ENCODE assay signal across 24 cellular contexts in genomic region chr9:107545036-107545435, GRCh38.
"Had no signal": no experiment of that assay in that cellular context is flagged by ENCODE, and none has a peak within 500 bp of the region (broad histone marks: within the 10 kb centered on the region; RNA-seq: fewer than 3 reads in every experiment).

No MANE protein-coding gene starts in this region.

- H3K27ac ChIP-seq: gastrocnemius medialis, heart right ventricle, neural progenitor cell, ovary, right atrium auricular region, sigmoid colon, skin epidermis, testis, tibial nerve, upper lobe of right lung, vagina had no signal

- H3K36me3 ChIP-seq: gastrocnemius medialis, heart right ventricle, neural progenitor cell, ovary, right atrium auricular region, sigmoid colon, tibial nerve, upper lobe of right lung, vagina had no signal

- H3K27me3 ChIP-seq: gastrocnemius medialis, heart right ventricle, neural progenitor cell, ovary, right atrium auricular region, sigmoid colon, testis, tibial nerve, upper lobe of right lung, vagina had no signal

- H2AFZ ChIP-seq: neural progenitor cell had no signal

- DNase-seq: effector CD4-positive, alpha-beta T cell; gastrocnemius medialis; heart right ventricle; hypothalamus; kidney glomerular epithelial cell; mammary epithelial cell; nucleus accumbens; ovary; sigmoid colon; stimulated activated CD4-positive, alpha-beta T cell treated with anti-CD3 and anti-CD28 coated beads, Interleukin-2, amount 100 ng/mL, for 24 hours; stimulated activated CD4-positive, alpha-beta T cell treated with anti-CD3 and anti-CD28 coated beads, Interleukin-4, amount 100 ng/mL, for 4 hours; stimulated activated naive B cell treated with anti-CD40 and anti-IgM and Interleukin-4, amounts not matched to agents 10 μg/mL and 1 μg/mL and 100 μg/mL, for 72 hours; stimulated activated naive CD8-positive, alpha-beta T cell treated with anti-CD3 and anti-CD28 coated beads, Interleukin-15, amount 100 ng/mL, for 72 hours; testis; upper lobe of right lung had no signal

- H3K9ac ChIP-seq: neural progenitor cell had no signal

- FAIRE-seq: islet of Langerhans had no signal

- ATAC-seq: esophagus mucosa; gastrocnemius medialis; heart right ventricle; left lobe of liver; natural killer cell treated with Interleukin-12 subunit alpha and Interleukin-12 subunit beta and Interleukin-15 and Interleukin-18, amount 100 ng/mL, for 72 hours; stimulated activated naive B cell treated with anti-CD40 and anti-IgM and Interleukin-4, amounts not matched to agents 10 μg/mL and 1 μg/mL and 100 μg/mL, for 72 hours; stimulated activated naive CD8-positive, alpha-beta T cell treated with anti-CD3 and anti-CD28 coated beads, Interleukin-15, amount 100 ng/mL, for 72 hours; upper lobe of right lung had no signal

- H3K4me1 ChIP-seq: neural progenitor cell had no signal

- H3K4me2 ChIP-seq: neural progenitor cell had no signal

- H3K9me3 ChIP-seq: gastrocnemius medialis, heart right ventricle, ovary, right atrium auricular region, sigmoid colon, testis, tibial nerve, upper lobe of right lung, vagina had no signal

- H3K4me3 ChIP-seq: gastrocnemius medialis, heart right ventricle, neural progenitor cell, ovary, right atrium auricular region, sigmoid colon, skin epidermis, testis, tibial nerve, upper lobe of right lung, vagina had no signal
